Comparison of ENCODE assay signal across 9 cellular contexts in the genomic region with DNA sequence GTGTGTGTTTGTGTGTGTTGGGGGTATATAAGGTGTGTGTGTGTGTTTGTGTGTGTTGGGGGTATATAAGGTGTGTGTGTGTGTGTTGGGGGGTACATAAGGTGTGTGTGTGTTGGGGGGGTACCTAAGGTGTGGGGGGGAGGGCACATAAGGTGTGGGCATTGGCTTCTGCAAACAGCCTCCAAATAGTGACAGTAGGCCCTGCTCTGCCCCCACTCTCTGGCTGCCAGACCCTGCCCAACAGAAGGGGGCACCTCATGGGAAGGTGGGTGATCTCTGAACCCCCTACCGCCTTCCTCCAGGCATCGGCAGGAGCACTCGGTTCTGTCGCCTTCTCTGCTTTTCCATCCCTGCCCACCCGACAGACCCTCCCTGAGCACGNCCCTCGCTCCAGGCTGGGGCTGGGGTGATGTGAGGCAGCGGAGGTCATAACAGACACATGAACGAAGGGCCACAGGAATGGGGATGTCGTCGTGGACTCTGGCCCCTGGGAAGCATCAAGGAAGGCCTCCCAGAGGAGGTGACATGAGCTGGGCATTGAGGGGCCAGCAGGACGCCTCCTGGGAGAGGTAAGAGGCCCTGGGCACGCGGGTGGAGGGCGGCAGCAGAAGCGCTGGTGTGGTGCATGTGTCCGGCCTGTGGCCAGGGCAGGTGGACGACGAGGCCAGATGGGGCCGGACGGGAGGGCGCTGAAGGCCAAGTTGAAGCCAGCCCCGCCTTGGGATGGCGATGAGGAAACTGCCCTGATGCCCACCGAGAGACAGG. TPM values are rescaled to one million over a fixed set of nuclear protein-coding genes. Genes with fewer than 3 reads are reported as not detected.
DNase-seq lines count a peak whose midpoint lies in the region; TF ChIP-seq lines count a peak whose summit lies in the region.
"Had no signal": no experiment of that assay in that cellular context is flagged by ENCODE, and none has a peak within 500 bp of the region (broad histone marks: within the 10 kb centered on the region; RNA-seq: fewer than 3 reads in every experiment).

No MANE protein-coding gene starts in this region.

- no peak for TF ChIP-seq CTCF in ascending aorta (IDR thresholded peaks at IDR 0.05)
- no peak for TF ChIP-seq CTCF in adrenal gland (IDR thresholded peaks at IDR 0.05)

- peak overlapping the region; percentile 59 to 95 for H3K4me3 ChIP-seq in ascending aorta
- H3K4me3 ChIP-seq in adrenal gland = peak overlapping the region in 1 of 4 donors; percentile 68
- H3K4me3 ChIP-seq: PC-9 had no signal

- intact Hi-C loops in ascending aorta (cut with DNase I) = no loop called here
- intact Hi-C loops in adrenal gland (cut with DNase I) = no loop called here

- no peaks in the 10 kb centered on the region for H3K36me3 ChIP-seq in ascending aorta
- no peaks in the 10 kb centered on the region for H3K36me3 ChIP-seq in adrenal gland (replicated peaks in 1 of 2)

- DNase-seq in ELR (ENCODE audit: low read depth) (peak; percentile 57), HuH-7 (ENCODE audit: low spot score) (peak; percentile 25), ascending aorta (ENCODE audit: low spot score in 2 of 2) (no peak), iris pigment epithelial cell (ENCODE audit: low read depth) (peak; percentile 35), NCI-H526 (lab: John Stamatoyannopoulos, UW) (no peak), NCI-H82 (lab: John Stamatoyannopoulos, UW) (no peak), adrenal gland (no peak)

- H3K27me3 Mint-ChIP-seq in stimulated activated naive CD8-positive, alpha-beta T cell treated with anti-CD3 and anti-CD28 coated beads, Interleukin-15, Interleukin-2, amounts not matched to agents 100 ng/mL and 50 ng/mL, for 24 hours = peaks cover 4% of the 10 kb centered on the region

- H3K4me1 ChIP-seq in ascending aorta = peaks cover 8 to 14% of the 10 kb centered on the region in 2 donors
- peaks cover 0 to 14% of the 10 kb centered on the region in 2 donors for H3K4me1 ChIP-seq in adrenal gland (replicated peaks in 1 of 2)

- WGBS in adrenal gland, 4 donors = 37 to 71% (median 52%) methylated on average over 13 to 25 of the region's 25 CpGs

- H3K27ac ChIP-seq in ascending aorta (peak overlapping the region; percentile 2 to 46), adrenal gland (peak overlapping the region in 1 of 5 donors; percentile 62)
- H3K27ac ChIP-seq: PC-9 had no signal

- no peaks in the 10 kb centered on the region for H3K36me3 Mint-ChIP-seq in stimulated activated naive CD8-positive, alpha-beta T cell treated with anti-CD3 and anti-CD28 coated beads, Interleukin-15, Interleukin-2, amounts not matched to agents 100 ng/mL and 50 ng/mL, for 24 hours (ENCODE audit: low read depth)

- H3K27me3 ChIP-seq in ascending aorta (no peaks in the 10 kb centered on the region), adrenal gland (no peaks in the 10 kb centered on the region)

- peak overlapping the region; percentile 88 for H3K4me3 Mint-ChIP-seq in stimulated activated naive CD8-positive, alpha-beta T cell treated with anti-CD3 and anti-CD28 coated beads, Interleukin-15, Interleukin-2, amounts not matched to agents 100 ng/mL and 50 ng/mL, for 24 hours

- no peak for TF ChIP-seq POLR2A in adrenal gland (IDR thresholded peaks at IDR 0.05)

- peaks cover 4% of the 10 kb centered on the region for H3K4me1 Mint-ChIP-seq in stimulated activated naive CD8-positive, alpha-beta T cell treated with anti-CD3 and anti-CD28 coated beads, Interleukin-15, Interleukin-2, amounts not matched to agents 100 ng/mL and 50 ng/mL, for 24 hours (ENCODE audit: low read depth)

- H3K9me3 ChIP-seq in ascending aorta (no peaks in the 10 kb centered on the region), adrenal gland (replicated peaks in 1 of 3) (no peaks in the 10 kb centered on the region)

- peak overlapping the region; percentile 83 for H3K27ac Mint-ChIP-seq in stimulated activated naive CD8-positive, alpha-beta T cell treated with anti-CD3 and anti-CD28 coated beads, Interleukin-15, Interleukin-2, amounts not matched to agents 100 ng/mL and 50 ng/mL, for 24 hours

- H3K9me3 Mint-ChIP-seq in stimulated activated naive CD8-positive, alpha-beta T cell treated with anti-CD3 and anti-CD28 coated beads, Interleukin-15, Interleukin-2, amounts not matched to agents 100 ng/mL and 50 ng/mL, for 24 hours = no peaks in the 10 kb centered on the region

RNA-seq across cellular contexts. Expression of a gene that starts 43.4 kb away (rescaled TPM):
- total RNA-seq in ascending aorta (3.4 TPM), adrenal gland (10 to 100 TPM in 7 of 8 donors, 1 to 10 TPM in 1; 5.4 to 18.0 (median 12.3) TPM)
- polyA plus RNA-seq in adrenal gland = 10 to 100 TPM in 2 of 3 donors, 1 to 10 TPM in 1; 6.9 to 15.0 (median 10.1) TPM

Comparison
In these comparisons a context has a peak if more than half of its experiments do, and no peak if none do; other contexts are left out.
1. DNase-seq: peak in ELR (single experiment), HuH-7 (single experiment) and iris pigment epithelial cell (single experiment); none in ascending aorta (0 of 2), NCI-H526 (0 of 2), NCI-H82 (single experiment) and adrenal gland (0 of 7).